2 cellular contexts compared by ENCODE assay signal in the genomic region with DNA sequence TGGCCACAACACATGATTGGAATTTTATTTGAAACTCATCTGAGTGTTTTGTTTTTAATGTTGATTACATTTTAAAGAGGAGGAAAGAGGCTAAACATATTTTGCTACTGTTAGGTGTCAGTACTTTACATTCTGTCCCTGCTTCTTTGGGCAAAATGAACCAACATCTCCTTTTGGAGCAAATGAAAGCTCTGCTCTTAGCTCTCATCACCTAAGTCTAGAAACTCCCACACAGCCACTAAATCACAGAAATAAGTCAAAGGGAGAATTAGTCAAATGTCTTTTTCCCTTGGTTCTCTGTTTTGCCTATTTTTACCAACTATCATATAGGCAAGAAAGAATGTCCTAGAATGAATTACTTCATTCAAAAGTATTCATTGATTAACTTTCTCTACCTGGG.
TF ChIP-seq lines count a peak whose summit lies in the region.

No MANE protein-coding gene starts in this region.

TF ChIP-seq in GM23338, 12 proteins besides CTCF, POLR2A, EP300 and RAD21:
- TF ChIP-seq JUNB (IDR thresholded peaks at IDR 0.05; ENCODE audit: unreplicated experiment) (no peak), EZH2 (IDR thresholded peaks at IDR 0.05; ENCODE audit: low read depth, unreplicated experiment) (no peak), CREB1 (CRISPR knock-in tag; IDR thresholded peaks at IDR 0.05; ENCODE audit: low read depth) (no peak), STAT1 (IDR thresholded peaks at IDR 0.05; ENCODE audit: unreplicated experiment) (no peak)
- TF ChIP-seq, protein P1, sequence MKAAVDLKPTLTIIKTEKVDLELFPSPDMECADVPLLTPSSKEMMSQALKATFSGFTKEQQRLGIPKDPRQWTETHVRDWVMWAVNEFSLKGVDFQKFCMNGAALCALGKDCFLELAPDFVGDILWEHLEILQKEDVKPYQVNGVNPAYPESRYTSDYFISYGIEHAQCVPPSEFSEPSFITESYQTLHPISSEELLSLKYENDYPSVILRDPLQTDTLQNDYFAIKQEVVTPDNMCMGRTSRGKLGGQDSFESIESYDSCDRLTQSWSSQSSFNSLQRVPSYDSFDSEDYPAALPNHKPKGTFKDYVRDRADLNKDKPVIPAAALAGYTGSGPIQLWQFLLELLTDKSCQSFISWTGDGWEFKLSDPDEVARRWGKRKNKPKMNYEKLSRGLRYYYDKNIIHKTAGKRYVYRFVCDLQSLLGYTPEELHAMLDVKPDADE (IDR thresholded peaks at IDR 0.05), result no peak
- TF ChIP-seq, protein P2, sequence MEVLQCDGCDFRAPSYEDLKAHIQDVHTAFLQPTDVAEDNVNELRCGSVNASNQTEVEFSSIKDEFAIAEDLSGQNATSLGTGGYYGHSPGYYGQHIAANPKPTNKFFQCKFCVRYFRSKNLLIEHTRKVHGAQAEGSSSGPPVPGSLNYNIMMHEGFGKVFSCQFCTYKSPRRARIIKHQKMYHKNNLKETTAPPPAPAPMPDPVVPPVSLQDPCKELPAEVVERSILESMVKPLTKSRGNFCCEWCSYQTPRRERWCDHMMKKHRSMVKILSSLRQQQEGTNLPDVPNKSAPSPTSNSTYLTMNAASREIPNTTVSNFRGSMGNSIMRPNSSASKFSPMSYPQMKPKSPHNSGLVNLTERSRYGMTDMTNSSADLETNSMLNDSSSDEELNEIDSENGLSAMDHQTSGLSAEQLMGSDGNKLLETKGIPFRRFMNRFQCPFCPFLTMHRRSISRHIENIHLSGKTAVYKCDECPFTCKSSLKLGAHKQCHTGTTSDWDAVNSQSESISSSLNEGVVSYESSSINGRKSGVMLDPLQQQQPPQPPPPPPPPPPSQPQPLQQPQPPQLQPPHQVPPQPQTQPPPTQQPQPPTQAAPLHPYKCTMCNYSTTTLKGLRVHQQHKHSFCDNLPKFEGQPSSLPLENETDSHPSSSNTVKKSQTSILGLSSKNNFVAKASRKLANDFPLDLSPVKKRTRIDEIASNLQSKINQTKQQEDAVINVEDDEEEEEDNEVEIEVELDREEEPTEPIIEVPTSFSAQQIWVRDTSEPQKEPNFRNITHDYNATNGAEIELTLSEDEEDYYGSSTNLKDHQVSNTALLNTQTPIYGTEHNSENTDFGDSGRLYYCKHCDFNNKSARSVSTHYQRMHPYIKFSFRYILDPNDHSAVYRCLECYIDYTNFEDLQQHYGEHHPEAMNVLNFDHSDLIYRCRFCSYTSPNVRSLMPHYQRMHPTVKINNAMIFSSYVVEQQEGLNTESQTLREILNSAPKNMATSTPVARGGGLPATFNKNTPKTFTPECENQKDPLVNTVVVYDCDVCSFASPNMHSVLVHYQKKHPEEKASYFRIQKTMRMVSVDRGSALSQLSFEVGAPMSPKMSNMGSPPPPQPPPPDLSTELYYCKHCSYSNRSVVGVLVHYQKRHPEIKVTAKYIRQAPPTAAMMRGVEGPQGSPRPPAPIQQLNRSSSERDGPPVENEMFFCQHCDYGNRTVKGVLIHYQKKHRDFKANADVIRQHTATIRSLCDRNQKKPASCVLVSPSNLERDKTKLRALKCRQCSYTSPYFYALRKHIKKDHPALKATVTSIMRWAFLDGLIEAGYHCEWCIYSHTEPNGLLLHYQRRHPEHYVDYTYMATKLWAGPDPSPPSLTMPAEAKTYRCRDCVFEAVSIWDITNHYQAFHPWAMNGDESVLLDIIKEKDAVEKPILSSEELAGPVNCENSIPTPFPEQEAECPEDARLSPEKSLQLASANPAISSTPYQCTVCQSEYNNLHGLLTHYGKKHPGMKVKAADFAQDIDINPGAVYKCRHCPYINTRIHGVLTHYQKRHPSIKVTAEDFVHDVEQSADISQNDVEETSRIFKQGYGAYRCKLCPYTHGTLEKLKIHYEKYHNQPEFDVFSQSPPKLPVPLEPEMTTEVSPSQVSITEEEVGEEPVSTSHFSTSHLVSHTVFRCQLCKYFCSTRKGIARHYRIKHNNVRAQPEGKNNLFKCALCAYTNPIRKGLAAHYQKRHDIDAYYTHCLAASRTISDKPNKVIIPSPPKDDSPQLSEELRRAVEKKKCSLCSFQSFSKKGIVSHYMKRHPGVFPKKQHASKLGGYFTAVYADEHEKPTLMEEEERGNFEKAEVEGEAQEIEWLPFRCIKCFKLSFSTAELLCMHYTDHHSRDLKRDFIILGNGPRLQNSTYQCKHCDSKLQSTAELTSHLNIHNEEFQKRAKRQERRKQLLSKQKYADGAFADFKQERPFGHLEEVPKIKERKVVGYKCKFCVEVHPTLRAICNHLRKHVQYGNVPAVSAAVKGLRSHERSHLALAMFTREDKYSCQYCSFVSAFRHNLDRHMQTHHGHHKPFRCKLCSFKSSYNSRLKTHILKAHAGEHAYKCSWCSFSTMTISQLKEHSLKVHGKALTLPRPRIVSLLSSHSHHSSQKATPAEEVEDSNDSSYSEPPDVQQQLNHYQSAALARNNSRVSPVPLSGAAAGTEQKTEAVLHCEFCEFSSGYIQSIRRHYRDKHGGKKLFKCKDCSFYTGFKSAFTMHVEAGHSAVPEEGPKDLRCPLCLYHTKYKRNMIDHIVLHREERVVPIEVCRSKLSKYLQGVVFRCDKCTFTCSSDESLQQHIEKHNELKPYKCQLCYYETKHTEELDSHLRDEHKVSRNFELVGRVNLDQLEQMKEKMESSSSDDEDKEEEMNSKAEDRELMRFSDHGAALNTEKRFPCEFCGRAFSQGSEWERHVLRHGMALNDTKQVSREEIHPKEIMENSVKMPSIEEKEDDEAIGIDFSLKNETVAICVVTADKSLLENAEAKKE (CRISPR knock-in tag; IDR thresholded peaks at IDR 0.05), result no peak

TF ChIP-seq in H1, 55 proteins besides CTCF, POLR2A, EP300 and RAD21:
- no peak for TF ChIP-seq SP1 (IDR thresholded peaks at IDR 0.05; ENCODE audit: low read depth, low read length)
